ENCODE assay signal across 9 cellular contexts in the genomic region with DNA sequence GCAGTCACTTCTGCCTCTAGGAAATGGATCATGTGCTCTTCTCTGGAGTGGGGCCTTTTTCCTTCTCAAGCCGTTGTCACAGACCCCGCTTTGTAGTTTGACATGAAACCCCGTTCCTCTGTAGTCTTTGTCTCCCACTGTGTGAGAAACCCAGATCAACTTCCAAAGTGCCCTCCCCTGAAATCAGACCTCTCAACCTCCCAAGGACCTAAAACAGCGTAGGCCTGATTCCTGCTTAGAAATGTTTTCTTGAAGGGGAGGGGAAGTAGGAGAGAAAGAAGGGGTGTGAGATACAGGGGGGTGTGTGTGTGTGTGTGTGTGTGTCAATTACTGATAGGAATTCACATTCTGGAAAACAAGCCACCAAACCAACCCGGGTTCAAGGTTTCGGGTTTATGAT. TPM values are rescaled to one million over a fixed set of nuclear protein-coding genes. Genes with fewer than 3 reads are reported as not detected.
DNase-seq lines count a peak whose midpoint lies in the region; ATAC-seq and TF ChIP-seq lines count a peak whose summit lies in the region.
"Had no signal": no experiment of that assay in that cellular context is flagged by ENCODE, and none has a peak within 500 bp of the region (broad histone marks: within the 10 kb centered on the region; RNA-seq: fewer than 3 reads in every experiment).

No MANE protein-coding gene starts in this region.

- TF ChIP-seq CTCF in epithelial cell of esophagus (IDR thresholded peaks at IDR 0.05; ENCODE audit: insufficient read depth, low read depth, low read length, missing control alignments) (no peak), progenitor cell of endocrine pancreas (IDR thresholded peaks at IDR 0.05; ENCODE audit: unreplicated experiment) (no peak)

- H3K4me1 Mint-ChIP-seq in activated CD4-positive, alpha-beta T cell treated with anti-CD3 and anti-CD28 coated beads, Interleukin-2, amount 10 ng/mL, durations not matched to agents 7 days and 5 days = peaks cover 56% of the 10 kb centered on the region
- peaks cover 11% of the 10 kb centered on the region for H3K4me1 Mint-ChIP-seq in progenitor cell of endocrine pancreas (ENCODE audit: low read depth)

- H3K27me3 Mint-ChIP-seq in activated CD4-positive, alpha-beta T cell treated with anti-CD3 and anti-CD28 coated beads, Interleukin-2, amount 10 ng/mL, durations not matched to agents 7 days and 5 days = no peaks in the 10 kb centered on the region
- no peaks in the 10 kb centered on the region for H3K27me3 Mint-ChIP-seq in progenitor cell of endocrine pancreas

- POLR2A ChIA-PET in activated CD4-positive, alpha-beta T cell treated with anti-CD3 and anti-CD28 coated beads, Interleukin-2, amount 10 ng/mL, durations not matched to agents 7 days and 5 days (lab: Charles Lee) = interaction anchor here (0.7 kb wide), 1 partner anchor 16 kb away, joined by 4 read pairs; no protein-coding TSS in a partner anchor

- peak overlapping the region; percentile 68 for H3K4me3 ChIP-seq in epithelial cell of esophagus (ENCODE audit: low read length)

- H3K27ac Mint-ChIP-seq in activated CD4-positive, alpha-beta T cell treated with anti-CD3 and anti-CD28 coated beads, Interleukin-2, amount 10 ng/mL, durations not matched to agents 7 days and 5 days = no peak overlapping the region
- H3K27ac Mint-ChIP-seq in progenitor cell of endocrine pancreas = no peak overlapping the region

- peak overlapping the region; percentile 87 for H3K4me3 Mint-ChIP-seq in activated CD4-positive, alpha-beta T cell treated with anti-CD3 and anti-CD28 coated beads, Interleukin-2, amount 10 ng/mL, durations not matched to agents 7 days and 5 days
- peak overlapping the region; percentile 84 for H3K4me3 Mint-ChIP-seq in progenitor cell of endocrine pancreas (ENCODE audit: low read depth)

- ATAC-seq in HG02678 (IDR thresholded peaks at IDR 0.05; ENCODE audit: unreplicated experiment) = no peak

- H3K9me3 Mint-ChIP-seq in activated CD4-positive, alpha-beta T cell treated with anti-CD3 and anti-CD28 coated beads, Interleukin-2, amount 10 ng/mL, durations not matched to agents 7 days and 5 days = no peaks in the 10 kb centered on the region
- no peaks in the 10 kb centered on the region for H3K9me3 Mint-ChIP-seq in progenitor cell of endocrine pancreas (ENCODE audit: low read depth)

- CTCF ChIA-PET in activated CD4-positive, alpha-beta T cell treated with anti-CD3 and anti-CD28 coated beads, Interleukin-2, amount 10 ng/mL, durations not matched to agents 7 days and 5 days (lab: Charles Lee) = interaction anchor here (1.1 to 1.9 kb wide), 3 partner anchors 9 to 63 kb away, joined by 4 read pairs; no protein-coding TSS in a partner anchor

- DNase-seq in activated CD4-positive, alpha-beta T cell treated with anti-CD3 and anti-CD28 coated beads, Interleukin-2, amount 10 ng/mL, durations not matched to agents 7 days and 5 days = no peak
- DNase-seq in activated CD4-positive, alpha-beta T cell treated with anti-CD3 and anti-CD28 coated beads, Interleukin-2, amount 50 U/mL, for 48 hours = no peak
- DNase-seq in SK-MEL-5 (ENCODE audit: low read depth, low spot score) (peak; percentile 32), epithelial cell of esophagus (ENCODE audit: low read depth) (no peak), progenitor cell of endocrine pancreas (ENCODE audit: low spot score, unreplicated experiment) (no peak), NCI-H748 (lab: John Stamatoyannopoulos, UW; ENCODE audit: unreplicated experiment) (no peak), DMS 273 (lab: John Stamatoyannopoulos, UW; ENCODE audit: unreplicated experiment) (no peak)
- DNase-seq: activated effector memory CD4-positive, alpha-beta T cell treated with anti-CD3 and anti-CD28 coated beads, Interleukin-2, amount 50 U/mL, for 16 hours had no signal

- in situ Hi-C loops in SK-MEL-5 (cut with HindIII; ENCODE audit: low pct_unique_long_range_greater_than_20kb, low sequenced_read_pairs) = no loop called here

- peaks cover 4% of the 10 kb centered on the region for H3K36me3 Mint-ChIP-seq in activated CD4-positive, alpha-beta T cell treated with anti-CD3 and anti-CD28 coated beads, Interleukin-2, amount 10 ng/mL, durations not matched to agents 7 days and 5 days (ENCODE audit: low read depth)
- no peaks in the 10 kb centered on the region for H3K36me3 Mint-ChIP-seq in progenitor cell of endocrine pancreas (ENCODE audit: insufficient read depth)

RNA-seq across cellular contexts. Expression of a gene that starts 1.5 kb away (rescaled TPM):
- 10 to 100 TPM; 30.5 to 31.3 TPM for total RNA-seq in activated CD4-positive, alpha-beta T cell treated with anti-CD3 and anti-CD28 coated beads, Interleukin-2, amount 10 ng/mL, durations not matched to agents 7 days and 5 days
- total RNA-seq in SK-MEL-5 (2014; rRNA removed; shearing (Covaris generic)) = 30.7 and 36.4 TPM in 2 replicates
- 44.4 and 56.8 TPM in 2 replicates for polyA plus RNA-seq in SK-MEL-5 (2015; cell fraction: cytosol; rRNA removed)
- polyA plus RNA-seq in SK-MEL-5 (2015; cell fraction: nucleus; rRNA removed) = 99.5 and 103 TPM in 2 replicates
- 43.4 and 44.6 TPM in 2 replicates for total RNA-seq in progenitor cell of endocrine pancreas

RNA-seq across cellular contexts. Expression of a gene that starts 15.9 kb away (rescaled TPM):
- total RNA-seq in activated CD4-positive, alpha-beta T cell treated with anti-CD3 and anti-CD28 coated beads, Interleukin-2, amount 10 ng/mL, durations not matched to agents 7 days and 5 days = not detected
- total RNA-seq in SK-MEL-5 (2014; rRNA removed; shearing (Covaris generic)) = not detected in 2 replicates
- polyA plus RNA-seq in SK-MEL-5 (2015; cell fraction: cytosol; rRNA removed) = not detected in 2 replicates
- polyA plus RNA-seq in SK-MEL-5 (2015; cell fraction: nucleus; rRNA removed) = 0.88 TPM in 1 of 2 replicates, not detected in the other
- total RNA-seq in progenitor cell of endocrine pancreas = 0.40 TPM in 1 of 2 replicates, not detected in the other

RNA-seq across cellular contexts. Expression of a gene that starts 49.7 kb away (rescaled TPM):
- 10 to 100 TPM; 37.1 to 41.6 TPM for total RNA-seq in activated CD4-positive, alpha-beta T cell treated with anti-CD3 and anti-CD28 coated beads, Interleukin-2, amount 10 ng/mL, durations not matched to agents 7 days and 5 days
- 25.0 and 28.6 TPM in 2 replicates for total RNA-seq in SK-MEL-5 (2014; rRNA removed; shearing (Covaris generic))
- polyA plus RNA-seq in SK-MEL-5 (2015; cell fraction: cytosol; rRNA removed) = 75.0 and 78.8 TPM in 2 replicates
- 64.9 and 68.7 TPM in 2 replicates for polyA plus RNA-seq in SK-MEL-5 (2015; cell fraction: nucleus; rRNA removed)
- 11.8 and 12.1 TPM in 2 replicates for total RNA-seq in progenitor cell of endocrine pancreas
